17 cellular contexts compared by ENCODE assay signal in the genomic region with DNA sequence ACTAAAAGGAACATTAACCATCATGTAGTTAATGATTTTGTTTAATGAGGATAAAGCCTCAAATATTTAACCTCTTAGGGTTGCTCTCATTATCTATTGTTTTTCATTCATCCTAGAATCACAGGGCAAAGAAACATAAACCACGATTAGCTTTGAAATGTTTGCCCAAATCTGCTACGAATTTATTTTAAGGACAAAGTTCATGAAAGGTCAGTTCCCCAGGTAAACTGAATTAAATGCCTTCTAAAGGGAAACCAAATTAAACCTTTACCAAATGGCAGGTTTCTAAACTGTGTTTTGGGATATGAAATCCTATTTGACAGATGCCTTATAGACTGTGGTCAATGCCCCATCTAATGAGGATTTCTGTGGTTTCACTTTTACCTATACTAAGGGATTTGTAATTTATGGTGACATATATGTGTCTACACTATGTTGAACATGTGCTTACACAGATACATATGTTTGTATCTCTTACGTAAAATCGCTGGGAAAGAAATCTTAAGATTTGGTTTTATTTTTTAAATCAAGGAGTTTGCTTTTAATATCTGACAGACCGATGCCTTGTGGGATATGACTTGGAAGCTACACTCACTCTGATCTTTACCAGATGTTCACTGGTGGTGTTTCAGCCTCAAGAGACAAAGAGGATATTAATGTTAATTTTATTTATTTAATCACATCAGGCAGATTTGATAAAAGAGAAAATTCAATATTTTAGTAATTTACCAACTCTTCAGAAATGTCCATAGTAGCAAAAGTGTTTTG.
A peak's percentile ranks its signal among the peaks of the same experiment; 100 is the strongest.
DNase-seq lines count a peak whose midpoint lies in the region; ATAC-seq, FAIRE-seq and TF ChIP-seq lines count a peak whose summit lies in the region.
"Had no signal": no experiment of that assay in that cellular context is flagged by ENCODE, and none has a peak within 500 bp of the region (broad histone marks: within the 10 kb centered on the region; RNA-seq: fewer than 3 reads in every experiment).

No MANE protein-coding gene starts in this region.

- no peak overlapping the region for H3K27ac Mint-ChIP-seq in astrocyte (ENCODE audit: unreplicated experiment)
- H3K27ac Mint-ChIP-seq: stimulated activated effector memory CD8-positive, alpha-beta T cell treated with anti-CD3 and anti-CD28 coated beads, Interleukin-12 subunit alpha, Interleukin-12 subunit beta, amount 100 ng/mL, for 72 hours had no signal

- no peaks in the 10 kb centered on the region for H3K27me3 Mint-ChIP-seq in astrocyte (ENCODE audit: low read depth, unreplicated experiment)

- H3K4me1 Mint-ChIP-seq in astrocyte (ENCODE audit: low read depth, unreplicated experiment) = peaks cover 32% of the 10 kb centered on the region
- H3K4me1 Mint-ChIP-seq: stimulated activated effector memory CD8-positive, alpha-beta T cell treated with anti-CD3 and anti-CD28 coated beads, Interleukin-12 subunit alpha, Interleukin-12 subunit beta, amount 100 ng/mL, for 72 hours had no signal

- H3K36me3 Mint-ChIP-seq in astrocyte (ENCODE audit: low read depth, unreplicated experiment) = peaks cover 2% of the 10 kb centered on the region
- H3K36me3 Mint-ChIP-seq: stimulated activated effector memory CD8-positive, alpha-beta T cell treated with anti-CD3 and anti-CD28 coated beads, Interleukin-12 subunit alpha, Interleukin-12 subunit beta, amount 100 ng/mL, for 72 hours had no signal

- peaks cover 0 to 32% (median 12%) of the 10 kb centered on the region in 9 donors for H3K4me1 ChIP-seq in heart right ventricle
- peaks cover 39% of the 10 kb centered on the region for H3K4me1 ChIP-seq in astrocyte (ENCODE audit: insufficient read depth, low read length)
- H3K4me1 ChIP-seq in hepatocyte (ENCODE audit: insufficient read depth) = peaks cover 51% of the 10 kb centered on the region
- H3K4me1 ChIP-seq in thoracic aorta (ENCODE audit: control insufficient read depth in 1 of 2, low read depth in 2 of 2) = peaks cover 40 to 90% of the 10 kb centered on the region in 2 donors

- H3K79me2 ChIP-seq in astrocyte (ENCODE audit: insufficient read depth, low read length) (peaks cover 74% of the 10 kb centered on the region), hepatocyte (peaks cover 6% of the 10 kb centered on the region)

- peak; percentile 54 for FAIRE-seq in astrocyte (lab: Jason Lieb, UNC)
- FAIRE-seq: colon had no signal

- no peaks in the 10 kb centered on the region for H3K9me2 ChIP-seq in hepatocyte (replicated peaks; ENCODE audit: insufficient read depth)

- H3K36me3 ChIP-seq in heart right ventricle (no peaks in the 10 kb centered on the region), astrocyte (ENCODE audit: insufficient read depth, low read length) (no peaks in the 10 kb centered on the region), hepatocyte (replicated peaks; ENCODE audit: insufficient read depth, low read depth) (no peaks in the 10 kb centered on the region), thoracic aorta (no peaks in the 10 kb centered on the region)

- H3K27ac ChIP-seq in heart right ventricle (peak overlapping the region in 7 of 10 donors; percentile 5 to 71 (median 48)), astrocyte (ENCODE audit: low read depth, low read length) (no peak overlapping the region), hepatocyte (peak overlapping the region; percentile 94), thoracic aorta (peak overlapping the region; percentile 36 to 60)

- H3K4me3 Mint-ChIP-seq in astrocyte (ENCODE audit: unreplicated experiment) = no peak overlapping the region
- H3K4me3 Mint-ChIP-seq: stimulated activated effector memory CD8-positive, alpha-beta T cell treated with anti-CD3 and anti-CD28 coated beads, Interleukin-12 subunit alpha, Interleukin-12 subunit beta, amount 100 ng/mL, for 72 hours had no signal

- H3K9me3 ChIP-seq in heart right ventricle (no peaks in the 10 kb centered on the region), astrocyte (ENCODE audit: insufficient read depth, low read depth, low read length) (no peaks in the 10 kb centered on the region), hepatocyte (ENCODE audit: low read depth) (no peaks in the 10 kb centered on the region), thoracic aorta (no peaks in the 10 kb centered on the region)

- H2AFZ ChIP-seq in astrocyte (ENCODE audit: low read depth, low read length) = no peak overlapping the region
- H2AFZ ChIP-seq in hepatocyte = no peak overlapping the region

- intact Hi-C loops in heart right ventricle (cut with DNase I) = loop anchor here in 4 of 10 donors (10.0 kb wide), 1 partner anchor 377 kb away; no protein-coding TSS in a partner anchor
- intact Hi-C loops in Right ventricle myocardium inferior (cut with DNase I) = loop anchor here (10.0 kb wide), 1 partner anchor 377 kb away; no protein-coding TSS in a partner anchor

- H3K4me3 ChIP-seq in heart right ventricle (peak overlapping the region in 1 of 10 donors; percentile 20), astrocyte (ENCODE audit: insufficient read depth, low read depth, low read length) (no peak overlapping the region), hepatocyte (no peak overlapping the region), thoracic aorta (peak overlapping the region; percentile 60)
- H3K4me3 ChIP-seq: smooth muscle cell had no signal

- 64 to 67% methylated on average over 5 of the region's 5 CpGs for WGBS in heart right ventricle, 2 donors
- 47% methylated on average over 5 of the region's 5 CpGs for WGBS in hepatocyte (ENCODE audit: low lambda C conversion rate, missing lambda C conversion rate)

- no peak for DNase-seq in heart right ventricle
- no peak for DNase-seq in Right ventricle myocardium inferior (ENCODE audit: missing footprints)
- no peak for DNase-seq in astrocyte (ENCODE audit: low read depth)
- DNase-seq in hepatocyte (ENCODE audit: low spot score) = no peak
- no peak for DNase-seq in thoracic aorta (ENCODE audit: low spot score)
- no peak for DNase-seq in activated CD4-positive, alpha-beta T cell treated with anti-CD3 and anti-CD28 coated beads, Interleukin-2, amount 50 U/mL, for 48 hours
- DNase-seq in NCI-H1105 (lab: John Stamatoyannopoulos, UW) = no peak
- DNase-seq: activated CD4-positive, CD25-positive, alpha-beta regulatory T cell treated with anti-CD3 and anti-CD28 coated beads, Interleukin-2, amount 50 U/mL, for 72 hours; activated gamma-delta T cell treated with Interleukin-2 at 50 U/mL for 16 hours; aorta; hypothalamus; NCI-H1417 treated with DMSO at 0.1 percent for 48 hours; SHP77 treated with DMSO at 0.1 percent for 48 hours had no signal

- TF ChIP-seq CTCF in heart right ventricle (IDR thresholded peaks at IDR 0.05) (no peak), astrocyte (IDR thresholded peaks at IDR 0.05; ENCODE audit: insufficient read depth, low read depth, low read length) (no peak), hepatocyte (IDR thresholded peaks at IDR 0.05; ENCODE audit: poor library complexity) (no peak), thoracic aorta (IDR thresholded peaks at IDR 0.05) (no peak)

- H3K9me3 Mint-ChIP-seq in astrocyte (ENCODE audit: unreplicated experiment) = no peaks in the 10 kb centered on the region
- H3K9me3 Mint-ChIP-seq: stimulated activated effector memory CD8-positive, alpha-beta T cell treated with anti-CD3 and anti-CD28 coated beads, Interleukin-12 subunit alpha, Interleukin-12 subunit beta, amount 100 ng/mL, for 72 hours had no signal

- peak in 1 of 8 donors; percentile 37 for ATAC-seq in heart right ventricle
- no peak for ATAC-seq in Right ventricle myocardium inferior
- no peak for ATAC-seq in thoracic aorta (ENCODE audit: insufficient number of reproducible peaks, low FRiP score, low read depth)
- no peak for ATAC-seq in GM18870 (IDR thresholded peaks at IDR 0.05; ENCODE audit: unreplicated experiment)
- ATAC-seq: stimulated activated effector memory CD8-positive, alpha-beta T cell treated with anti-CD3 and anti-CD28 coated beads, Interleukin-12 subunit alpha, Interleukin-12 subunit beta, amount 100 ng/mL, for 72 hours had no signal

- no peak overlapping the region for H3K9ac ChIP-seq in astrocyte (ENCODE audit: low read length)

- no peaks in the 10 kb centered on the region for H3K27me3 ChIP-seq in heart right ventricle
- H3K27me3 ChIP-seq in astrocyte (ENCODE audit: insufficient read depth, low read length) = no peaks in the 10 kb centered on the region
- no peaks in the 10 kb centered on the region for H3K27me3 ChIP-seq in hepatocyte
- no peaks in the 10 kb centered on the region for H3K27me3 ChIP-seq in thoracic aorta (replicated peaks; ENCODE audit: insufficient read depth)

- H3K4me2 ChIP-seq in astrocyte (ENCODE audit: low read length) (no peak overlapping the region), hepatocyte (peak overlapping the region; percentile 43)
- H3K4me2 ChIP-seq: smooth muscle cell had no signal

- H4K20me1 ChIP-seq in astrocyte (ENCODE audit: insufficient read depth, low read length) (peaks cover 5% of the 10 kb centered on the region), hepatocyte (ENCODE audit: insufficient read depth, poor library complexity, severe bottlenecking) (no peaks in the 10 kb centered on the region)
